1 cellular context compared by ENCODE assay signal in genomic region chr3:13021141-13021933, GRCh38.
TF ChIP-seq lines count a peak whose summit lies in the region.

No MANE protein-coding gene starts in this region.

TF ChIP-seq in SK-N-SH treated with all-trans-retinoic acid at 6 μM for 48 hours, 23 proteins besides CTCF, POLR2A, EP300 and RAD21 (continued from another document):
- TF ChIP-seq, protein P1, sequence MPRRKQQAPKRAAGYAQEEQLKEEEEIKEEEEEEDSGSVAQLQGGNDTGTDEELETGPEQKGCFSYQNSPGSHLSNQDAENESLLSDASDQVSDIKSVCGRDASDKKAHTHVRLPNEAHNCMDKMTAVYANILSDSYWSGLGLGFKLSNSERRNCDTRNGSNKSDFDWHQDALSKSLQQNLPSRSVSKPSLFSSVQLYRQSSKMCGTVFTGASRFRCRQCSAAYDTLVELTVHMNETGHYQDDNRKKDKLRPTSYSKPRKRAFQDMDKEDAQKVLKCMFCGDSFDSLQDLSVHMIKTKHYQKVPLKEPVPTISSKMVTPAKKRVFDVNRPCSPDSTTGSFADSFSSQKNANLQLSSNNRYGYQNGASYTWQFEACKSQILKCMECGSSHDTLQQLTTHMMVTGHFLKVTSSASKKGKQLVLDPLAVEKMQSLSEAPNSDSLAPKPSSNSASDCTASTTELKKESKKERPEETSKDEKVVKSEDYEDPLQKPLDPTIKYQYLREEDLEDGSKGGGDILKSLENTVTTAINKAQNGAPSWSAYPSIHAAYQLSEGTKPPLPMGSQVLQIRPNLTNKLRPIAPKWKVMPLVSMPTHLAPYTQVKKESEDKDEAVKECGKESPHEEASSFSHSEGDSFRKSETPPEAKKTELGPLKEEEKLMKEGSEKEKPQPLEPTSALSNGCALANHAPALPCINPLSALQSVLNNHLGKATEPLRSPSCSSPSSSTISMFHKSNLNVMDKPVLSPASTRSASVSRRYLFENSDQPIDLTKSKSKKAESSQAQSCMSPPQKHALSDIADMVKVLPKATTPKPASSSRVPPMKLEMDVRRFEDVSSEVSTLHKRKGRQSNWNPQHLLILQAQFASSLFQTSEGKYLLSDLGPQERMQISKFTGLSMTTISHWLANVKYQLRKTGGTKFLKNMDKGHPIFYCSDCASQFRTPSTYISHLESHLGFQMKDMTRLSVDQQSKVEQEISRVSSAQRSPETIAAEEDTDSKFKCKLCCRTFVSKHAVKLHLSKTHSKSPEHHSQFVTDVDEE (CRISPR knock-in tag; IDR thresholded peaks at IDR 0.05) = no peak
- no peak for TF ChIP-seq BACH2 (CRISPR knock-in tag; IDR thresholded peaks at IDR 0.05; ENCODE audit: borderline replicate concordance)
- no peak for TF ChIP-seq OSR1 (CRISPR knock-in tag; IDR thresholded peaks at IDR 0.05)
- no peak for TF ChIP-seq TCF4 (CRISPR knock-in tag; IDR thresholded peaks at IDR 0.05; ENCODE audit: borderline replicate concordance)
- no peak for TF ChIP-seq SNAI2 (CRISPR knock-in tag; IDR thresholded peaks at IDR 0.05)
- TF ChIP-seq ZC3H10 (CRISPR knock-in tag; IDR thresholded peaks at IDR 0.05) = no peak
- TF ChIP-seq ISL1 (CRISPR knock-in tag; IDR thresholded peaks at IDR 0.05) = no peak
- TF ChIP-seq RARB (CRISPR knock-in tag; IDR thresholded peaks at IDR 0.05) = no peak
- no peak for TF ChIP-seq ESRRG (CRISPR knock-in tag; IDR thresholded peaks at IDR 0.05)
